In the genomic region with DNA sequence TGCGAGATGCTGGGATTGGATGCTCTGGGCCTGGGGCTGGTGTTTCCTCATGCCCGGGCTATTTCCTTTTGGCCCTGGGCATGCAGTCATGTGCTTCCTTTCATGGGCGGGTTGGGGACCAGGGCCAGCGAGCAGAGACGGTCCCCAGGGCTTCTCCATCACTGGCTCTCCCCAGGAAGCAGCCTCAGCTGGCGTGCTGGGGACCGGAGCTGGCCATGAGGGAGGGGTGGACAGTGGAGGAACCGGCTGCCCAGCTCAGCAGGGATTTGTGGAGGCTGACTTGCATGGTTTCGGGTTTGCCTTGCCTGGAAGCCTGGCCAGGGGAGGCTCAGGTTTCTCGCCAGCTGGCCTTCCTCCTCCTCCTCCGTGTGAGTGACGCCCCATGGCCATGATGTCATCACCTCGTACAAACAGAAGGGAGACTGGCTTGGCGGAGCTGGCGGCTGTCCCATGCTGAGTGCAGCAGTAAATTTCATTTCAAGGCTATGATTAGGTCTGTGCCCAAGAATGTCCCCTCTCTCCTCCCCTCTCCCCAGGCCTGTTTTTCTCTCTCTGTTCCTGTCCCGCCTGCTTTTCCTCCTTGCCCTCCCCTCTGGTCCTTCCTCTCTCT, we compare ENCODE assay signal across 1 cellular context.
TF ChIP-seq lines count a peak whose summit lies in the region.

No MANE protein-coding gene starts in this region.

TF ChIP-seq in HEK293, 187 proteins besides CTCF, POLR2A, EP300 and RAD21 (continued from another document and continues in another):
- no peak for TF ChIP-seq ZBTB49 (tag by site-specific recombination; IDR thresholded peaks at IDR 0.05; ENCODE audit: low read depth)
- no peak for TF ChIP-seq RBAK (tag by site-specific recombination; IDR thresholded peaks at IDR 0.05)
- TF ChIP-seq ZFP37 (tag by site-specific recombination; IDR thresholded peaks at IDR 0.05) = no peak
- TF ChIP-seq IKZF3 (tag by site-specific recombination; IDR thresholded peaks at IDR 0.05) = peak; percentile 81
- TF ChIP-seq, protein P1, sequence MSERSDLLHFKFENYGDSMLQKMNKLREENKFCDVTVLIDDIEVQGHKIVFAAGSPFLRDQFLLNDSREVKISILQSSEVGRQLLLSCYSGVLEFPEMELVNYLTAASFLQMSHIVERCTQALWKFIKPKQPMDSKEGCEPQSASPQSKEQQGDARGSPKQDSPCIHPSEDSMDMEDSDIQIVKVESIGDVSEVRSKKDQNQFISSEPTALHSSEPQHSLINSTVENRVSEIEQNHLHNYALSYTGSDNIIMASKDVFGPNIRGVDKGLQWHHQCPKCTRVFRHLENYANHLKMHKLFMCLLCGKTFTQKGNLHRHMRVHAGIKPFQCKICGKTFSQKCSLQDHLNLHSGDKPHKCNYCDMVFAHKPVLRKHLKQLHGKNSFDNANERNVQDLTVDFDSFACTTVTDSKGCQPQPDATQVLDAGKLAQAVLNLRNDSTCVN (tag by site-specific recombination; optimal IDR thresholded peaks at IDR 0.05) = peak; percentile 9
- no peak for TF ChIP-seq BCL6B (tag by site-specific recombination; IDR thresholded peaks at IDR 0.05)
- no peak for TF ChIP-seq ZNF132 (tag by site-specific recombination; IDR thresholded peaks at IDR 0.05; ENCODE audit: borderline replicate concordance)
- TF ChIP-seq, protein P2, sequence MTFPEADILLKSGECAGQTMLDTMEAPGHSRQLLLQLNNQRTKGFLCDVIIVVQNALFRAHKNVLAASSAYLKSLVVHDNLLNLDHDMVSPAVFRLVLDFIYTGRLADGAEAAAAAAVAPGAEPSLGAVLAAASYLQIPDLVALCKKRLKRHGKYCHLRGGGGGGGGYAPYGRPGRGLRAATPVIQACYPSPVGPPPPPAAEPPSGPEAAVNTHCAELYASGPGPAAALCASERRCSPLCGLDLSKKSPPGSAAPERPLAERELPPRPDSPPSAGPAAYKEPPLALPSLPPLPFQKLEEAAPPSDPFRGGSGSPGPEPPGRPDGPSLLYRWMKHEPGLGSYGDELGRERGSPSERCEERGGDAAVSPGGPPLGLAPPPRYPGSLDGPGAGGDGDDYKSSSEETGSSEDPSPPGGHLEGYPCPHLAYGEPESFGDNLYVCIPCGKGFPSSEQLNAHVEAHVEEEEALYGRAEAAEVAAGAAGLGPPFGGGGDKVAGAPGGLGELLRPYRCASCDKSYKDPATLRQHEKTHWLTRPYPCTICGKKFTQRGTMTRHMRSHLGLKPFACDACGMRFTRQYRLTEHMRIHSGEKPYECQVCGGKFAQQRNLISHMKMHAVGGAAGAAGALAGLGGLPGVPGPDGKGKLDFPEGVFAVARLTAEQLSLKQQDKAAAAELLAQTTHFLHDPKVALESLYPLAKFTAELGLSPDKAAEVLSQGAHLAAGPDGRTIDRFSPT (tag by site-specific recombination; IDR thresholded peaks at IDR 0.05) = peak; percentile 89
- no peak for TF ChIP-seq ZNF16 (tag by site-specific recombination; IDR thresholded peaks at IDR 0.05; ENCODE audit: low read depth)
- peak; percentile 99 for TF ChIP-seq ATF2 (tag by site-specific recombination; IDR thresholded peaks at IDR 0.05; ENCODE audit: low read depth)
- TF ChIP-seq, protein P3, sequence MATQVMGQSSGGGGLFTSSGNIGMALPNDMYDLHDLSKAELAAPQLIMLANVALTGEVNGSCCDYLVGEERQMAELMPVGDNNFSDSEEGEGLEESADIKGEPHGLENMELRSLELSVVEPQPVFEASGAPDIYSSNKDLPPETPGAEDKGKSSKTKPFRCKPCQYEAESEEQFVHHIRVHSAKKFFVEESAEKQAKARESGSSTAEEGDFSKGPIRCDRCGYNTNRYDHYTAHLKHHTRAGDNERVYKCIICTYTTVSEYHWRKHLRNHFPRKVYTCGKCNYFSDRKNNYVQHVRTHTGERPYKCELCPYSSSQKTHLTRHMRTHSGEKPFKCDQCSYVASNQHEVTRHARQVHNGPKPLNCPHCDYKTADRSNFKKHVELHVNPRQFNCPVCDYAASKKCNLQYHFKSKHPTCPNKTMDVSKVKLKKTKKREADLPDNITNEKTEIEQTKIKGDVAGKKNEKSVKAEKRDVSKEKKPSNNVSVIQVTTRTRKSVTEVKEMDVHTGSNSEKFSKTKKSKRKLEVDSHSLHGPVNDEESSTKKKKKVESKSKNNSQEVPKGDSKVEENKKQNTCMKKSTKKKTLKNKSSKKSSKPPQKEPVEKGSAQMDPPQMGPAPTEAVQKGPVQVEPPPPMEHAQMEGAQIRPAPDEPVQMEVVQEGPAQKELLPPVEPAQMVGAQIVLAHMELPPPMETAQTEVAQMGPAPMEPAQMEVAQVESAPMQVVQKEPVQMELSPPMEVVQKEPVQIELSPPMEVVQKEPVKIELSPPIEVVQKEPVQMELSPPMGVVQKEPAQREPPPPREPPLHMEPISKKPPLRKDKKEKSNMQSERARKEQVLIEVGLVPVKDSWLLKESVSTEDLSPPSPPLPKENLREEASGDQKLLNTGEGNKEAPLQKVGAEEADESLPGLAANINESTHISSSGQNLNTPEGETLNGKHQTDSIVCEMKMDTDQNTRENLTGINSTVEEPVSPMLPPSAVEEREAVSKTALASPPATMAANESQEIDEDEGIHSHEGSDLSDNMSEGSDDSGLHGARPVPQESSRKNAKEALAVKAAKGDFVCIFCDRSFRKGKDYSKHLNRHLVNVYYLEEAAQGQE (tag by site-specific recombination; IDR thresholded peaks at IDR 0.05) = 0 out of 2 replicates have a peak, but pooled peaks have one; percentile 37
- peak; percentile 52 for TF ChIP-seq ZNF324 (tag by site-specific recombination; IDR thresholded peaks at IDR 0.05)
- TF ChIP-seq, protein P4, sequence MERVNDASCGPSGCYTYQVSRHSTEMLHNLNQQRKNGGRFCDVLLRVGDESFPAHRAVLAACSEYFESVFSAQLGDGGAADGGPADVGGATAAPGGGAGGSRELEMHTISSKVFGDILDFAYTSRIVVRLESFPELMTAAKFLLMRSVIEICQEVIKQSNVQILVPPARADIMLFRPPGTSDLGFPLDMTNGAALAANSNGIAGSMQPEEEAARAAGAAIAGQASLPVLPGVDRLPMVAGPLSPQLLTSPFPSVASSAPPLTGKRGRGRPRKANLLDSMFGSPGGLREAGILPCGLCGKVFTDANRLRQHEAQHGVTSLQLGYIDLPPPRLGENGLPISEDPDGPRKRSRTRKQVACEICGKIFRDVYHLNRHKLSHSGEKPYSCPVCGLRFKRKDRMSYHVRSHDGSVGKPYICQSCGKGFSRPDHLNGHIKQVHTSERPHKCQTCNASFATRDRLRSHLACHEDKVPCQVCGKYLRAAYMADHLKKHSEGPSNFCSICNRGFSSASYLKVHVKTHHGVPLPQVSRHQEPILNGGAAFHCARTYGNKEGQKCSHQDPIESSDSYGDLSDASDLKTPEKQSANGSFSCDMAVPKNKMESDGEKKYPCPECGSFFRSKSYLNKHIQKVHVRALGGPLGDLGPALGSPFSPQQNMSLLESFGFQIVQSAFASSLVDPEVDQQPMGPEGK (tag by site-specific recombination; IDR thresholded peaks at IDR 0.05) = peak; percentile 72
- TF ChIP-seq ZNF707 (tag by site-specific recombination; IDR thresholded peaks at IDR 0.05) = no peak
- no peak for TF ChIP-seq ZNF624 (tag by site-specific recombination; IDR thresholded peaks at IDR 0.05)
- no peak for TF ChIP-seq ZNF658 (tag by site-specific recombination; IDR thresholded peaks at IDR 0.05)
- TF ChIP-seq ZBTB17 (tag by site-specific recombination; IDR thresholded peaks at IDR 0.05) = peak; percentile 68
- TF ChIP-seq ZNF501 (tag by site-specific recombination; IDR thresholded peaks at IDR 0.05) = peak; percentile 68; the same call in 1 of the 2 replicates
- no peak for TF ChIP-seq ZNF529 (tag by site-specific recombination; IDR thresholded peaks at IDR 0.05; ENCODE audit: insufficient replicate concordance)
- TF ChIP-seq ZNF518A (tag by site-specific recombination; conservative IDR thresholded peaks at IDR 0.05; ENCODE audit: low read depth) = no peak
- TF ChIP-seq ZNF580 (tag by site-specific recombination; IDR thresholded peaks at IDR 0.05) = no peak
- no peak for TF ChIP-seq ZNF202 (tag by site-specific recombination; IDR thresholded peaks at IDR 0.05; ENCODE audit: borderline replicate concordance)
- TF ChIP-seq YY1 (tag by site-specific recombination; IDR thresholded peaks at IDR 0.05) = no peak
- no peak for TF ChIP-seq ZNF571 (tag by site-specific recombination; IDR thresholded peaks at IDR 0.05)
- no peak for TF ChIP-seq HOXC10 (CRISPR knock-in tag; IDR thresholded peaks at IDR 0.05)
- TF ChIP-seq ZNF596 (tag by site-specific recombination; IDR thresholded peaks at IDR 0.05) = no peak; the same call in 1 of the 2 replicates
- TF ChIP-seq ZNF558 (tag by site-specific recombination; IDR thresholded peaks at IDR 0.05) = peak; percentile 90
- TF ChIP-seq SP3 (tag by site-specific recombination; IDR thresholded peaks at IDR 0.05) = peak; percentile 73
